33 cellular contexts compared by ENCODE assay signal in the genomic region with DNA sequence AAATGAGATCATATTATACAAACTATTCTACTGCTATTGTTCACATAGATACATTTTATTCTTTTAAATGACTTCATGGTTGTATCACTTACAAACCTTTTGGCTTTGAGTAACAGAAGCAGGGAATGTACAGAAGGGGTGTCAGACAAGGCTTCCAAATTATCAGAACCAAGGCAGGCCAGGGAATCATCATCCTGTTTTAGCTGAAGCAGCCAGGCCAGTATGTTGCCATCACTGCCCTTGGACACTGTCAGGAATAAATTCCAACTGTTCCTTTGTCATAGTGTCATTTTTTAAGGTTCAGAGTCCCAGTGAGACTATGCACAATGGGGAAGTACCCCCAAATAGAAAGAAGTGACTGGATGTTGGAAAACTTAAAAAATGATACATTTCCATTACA. TPM values are rescaled to one million over a fixed set of nuclear protein-coding genes. Genes with fewer than 3 reads are reported as not detected.
DNase-seq lines count a peak whose midpoint lies in the region; ATAC-seq, FAIRE-seq and TF ChIP-seq lines count a peak whose summit lies in the region.
"Had no signal": no experiment of that assay in that cellular context is flagged by ENCODE, and none has a peak within 500 bp of the region (broad histone marks: within the 10 kb centered on the region; RNA-seq: fewer than 3 reads in every experiment).

No MANE protein-coding gene starts in this region.

- H3K27me3 ChIP-seq in IMR-90 (ENCODE audit: control insufficient read depth, insufficient read depth, low read length) (no peaks in the 10 kb centered on the region), upper lobe of right lung (no peaks in the 10 kb centered on the region)
- H3K27me3 ChIP-seq: BE2C; BLaER1; BLaER1 treated with 17β-estradiol and CSF1 and Interleukin-3, amounts not matched to agents 10 nM and 100 nM had no signal

- no peak for TF ChIP-seq CTCF in IMR-90 (conservative IDR thresholded peaks at IDR 0.05; ENCODE audit: low read depth, low read length)
- no peak for TF ChIP-seq CTCF in upper lobe of right lung (IDR thresholded peaks at IDR 0.05)

- 0 out of 2 replicates have a peak overlapping the region, but pooled peaks have one; percentile 14 for H3K14ac ChIP-seq in IMR-90 (replicated peaks; ENCODE audit: low read depth, low read length)

- no peak overlapping the region for H3K4me2 ChIP-seq in IMR-90 (ENCODE audit: low read depth, low read length)
- H3K4me2 ChIP-seq: A549; BLaER1; BLaER1 treated with 17β-estradiol and CSF1 and Interleukin-3, amounts not matched to agents 10 nM and 100 nM had no signal

- no peak for TF ChIP-seq POLR2A in IMR-90 (IDR thresholded peaks at IDR 0.05; ENCODE audit: low read depth, low read length)

- H2BK15ac ChIP-seq in IMR-90 (ENCODE audit: low read depth, low read length), result no peak overlapping the region

- no peak overlapping the region for H3K9ac ChIP-seq in IMR-90 (ENCODE audit: low read depth, low read length)
- H3K9ac ChIP-seq: BLaER1; BLaER1 treated with 17β-estradiol and CSF1 and Interleukin-3, amounts not matched to agents 10 nM and 100 nM had no signal

- no peak overlapping the region for H3K27ac ChIP-seq in IMR-90 (ENCODE audit: insufficient read depth, low read length)
- no peak overlapping the region for H3K27ac ChIP-seq in upper lobe of right lung
- H3K27ac ChIP-seq: 22Rv1; A549; BLaER1; BLaER1 treated with 17β-estradiol and CSF1 and Interleukin-3, amounts not matched to agents 10 nM and 100 nM; C4-2B had no signal

- H3K4me3 ChIP-seq in IMR-90 (ENCODE audit: insufficient read depth, low read depth, low read length) (no peak overlapping the region), upper lobe of right lung (no peak overlapping the region)
- H3K4me3 ChIP-seq: A549; BLaER1; BLaER1 treated with 17β-estradiol and CSF1 and Interleukin-3, amounts not matched to agents 10 nM and 100 nM had no signal

- no peak overlapping the region for H2BK20ac ChIP-seq in IMR-90 (ENCODE audit: low read depth, low read length)

- in situ Hi-C loops in IMR-90 (cut with MboI; ENCODE audit: low sequenced_read_pairs), result no loop called here

- no peak overlapping the region for H2AK9ac ChIP-seq in IMR-90 (replicated peaks; ENCODE audit: low read depth, low read length, poor library complexity)

- DNase-seq in left cardiac atrium (no peak), cardiac septum (ENCODE audit: low spot score) (no peak), HTR-8/SVneo (ENCODE audit: insufficient read length, low spot score) (no peak), IMR-90 (no peak), upper lobe of right lung (no peak), HEK293T (ENCODE audit: extremely low spot score) (no peak)
- DNase-seq: 8988T; ACHN; AML-193; BE2C; C1 segment of cervical spinal cord; Caco-2; Calu3; CD4-positive, alpha-beta memory T cell; CD4-positive, alpha-beta T cell; CD4-positive, CD25-positive, alpha-beta regulatory T cell; CD8-positive, alpha-beta memory T cell; CD8-positive, alpha-beta T cell; COR-L47; DMS 273 treated with DMSO at 0.1 percent for 48 hours; DMS153; DMS53; DMS79; DMS79 treated with DMSO at 0.1 percent for 48 hours; DND-41; EL had no signal

- ATAC-seq in left cardiac atrium (peak; percentile 34 to 39), IMR-90 (ENCODE audit: low read depth) (no peak), upper lobe of right lung (no peak)
- ATAC-seq: A549; CD8-positive, alpha-beta T cell had no signal

- H2BK5ac ChIP-seq in IMR-90 (ENCODE audit: low read depth, low read length, poor library complexity, severe bottlenecking), result no peak overlapping the region

- H2AK5ac ChIP-seq in IMR-90 (ENCODE audit: low read depth, low read length), result peak overlapping the region; percentile 33; the same call in 1 of the 2 replicates

- H3K4me1 ChIP-seq in IMR-90 (ENCODE audit: control insufficient read depth, insufficient read depth, low read length), result peaks cover 4% of the 10 kb centered on the region; the same call in 1 of the 2 replicates
- no peaks in the 10 kb centered on the region for H3K4me1 ChIP-seq in upper lobe of right lung
- H3K4me1 ChIP-seq: BE2C; BLaER1; BLaER1 treated with 17β-estradiol and CSF1 and Interleukin-3, amounts not matched to agents 10 nM and 100 nM had no signal

- no peak overlapping the region for H2BK120ac ChIP-seq in IMR-90 (ENCODE audit: low read depth, low read length)

- no peak for TF ChIP-seq RAD21 in IMR-90 (IDR thresholded peaks at IDR 0.05; ENCODE audit: low read length)

- no peak overlapping the region for H3K56ac ChIP-seq in IMR-90 (ENCODE audit: extremely low read depth, insufficient read depth, low read length)

- no peak overlapping the region for H3K18ac ChIP-seq in IMR-90 (ENCODE audit: low read depth, low read length)

- POLR2A ChIA-PET in IMR-90 (lab: Charles Lee; ENCODE audit: unreplicated experiment) (no interaction called here), HEK293T (lab: Yijun Ruan, JAX) (no interaction called here)

- BruUV-seq in IMR-90 (replicated peaks; lab: Mats Ljungman, UMichigan), result no TSS peak

- intact Hi-C loops in left cardiac atrium (cut with DNase I) (no loop called here), cardiac septum (cut with DNase I) (no loop called here), IMR-90 (cut with micrococcal nuclease) (no loop called here), upper lobe of right lung (cut with DNase I) (no loop called here)

- FAIRE-seq in HTR-8/SVneo (lab: Jason Lieb, UNC), result peak; percentile 86
- FAIRE-seq: A204.1, A549, D721Med had no signal

- H4K91ac ChIP-seq in IMR-90 (ENCODE audit: insufficient read depth, low read depth, low read length), result no peak overlapping the region

- CTCF ChIA-PET in IMR-90 (lab: Yijun Ruan, JAX) (interaction anchor here (1.0 kb wide), 1 partner anchor 38 kb away, joined by 3 read pairs; a partner anchor contains a TSS), HEK293T (lab: Yijun Ruan, JAX) (no interaction called here)

- no peaks in the 10 kb centered on the region for H3K9me1 ChIP-seq in IMR-90 (ENCODE audit: insufficient read depth, low read length)

- H3K4ac ChIP-seq in IMR-90 (ENCODE audit: low read depth, low read length), result no peak overlapping the region

- peaks cover 2 to 10% of the 10 kb centered on the region in 2 experiments; a peak in 2 of 4 replicates for H3K79me1 ChIP-seq in IMR-90 (ENCODE audit: low read depth in 1 of 2, low read length in 2 of 2)

- no peak overlapping the region for H4K8ac ChIP-seq in IMR-90 (ENCODE audit: low read depth in 2 of 2, low read length in 2 of 2)

- dilution Hi-C loops in IMR-90 (cut with HindIII; ENCODE audit: low sequenced_read_pairs, unreplicated experiment), result no loop called here

- no peak overlapping the region for H3K23ac ChIP-seq in IMR-90 (ENCODE audit: low read depth, low read length)

- H3K9me3 ChIP-seq in IMR-90 (ENCODE audit: control insufficient read depth, insufficient read depth, low read length) (no peaks in the 10 kb centered on the region), upper lobe of right lung (no peaks in the 10 kb centered on the region)
- H3K9me3 ChIP-seq: A549; BE2C; BLaER1; BLaER1 treated with 17β-estradiol and CSF1 and Interleukin-3, amounts not matched to agents 10 nM and 100 nM; Caco-2 had no signal

- H4K5ac ChIP-seq in IMR-90 (ENCODE audit: low read depth, low read length), result no peak overlapping the region

- H3K36me3 ChIP-seq in IMR-90 (ENCODE audit: control insufficient read depth, insufficient read depth, low read length) (no peaks in the 10 kb centered on the region), upper lobe of right lung (no peaks in the 10 kb centered on the region)
- H3K36me3 ChIP-seq: BE2C; BLaER1; BLaER1 treated with 17β-estradiol and CSF1 and Interleukin-3, amounts not matched to agents 10 nM and 100 nM had no signal

- H4K20me1 ChIP-seq in IMR-90 (ENCODE audit: insufficient read depth, low read length), result no peaks in the 10 kb centered on the region
- H4K20me1 ChIP-seq: BLaER1; BLaER1 treated with 17β-estradiol and CSF1 and Interleukin-3, amounts not matched to agents 10 nM and 100 nM had no signal

- no peak overlapping the region for H2AFZ ChIP-seq in IMR-90 (replicated peaks; ENCODE audit: low read length, poor library complexity)

TF ChIP-seq in IMR-90, 13 proteins besides CTCF, POLR2A, EP300 and RAD21 (continues in another document):
- TF ChIP-seq, protein P1, sequence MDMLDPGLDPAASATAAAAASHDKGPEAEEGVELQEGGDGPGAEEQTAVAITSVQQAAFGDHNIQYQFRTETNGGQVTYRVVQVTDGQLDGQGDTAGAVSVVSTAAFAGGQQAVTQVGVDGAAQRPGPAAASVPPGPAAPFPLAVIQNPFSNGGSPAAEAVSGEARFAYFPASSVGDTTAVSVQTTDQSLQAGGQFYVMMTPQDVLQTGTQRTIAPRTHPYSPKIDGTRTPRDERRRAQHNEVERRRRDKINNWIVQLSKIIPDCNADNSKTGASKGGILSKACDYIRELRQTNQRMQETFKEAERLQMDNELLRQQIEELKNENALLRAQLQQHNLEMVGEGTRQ (IDR thresholded peaks at IDR 0.05; ENCODE audit: low read depth, low read length), result no peak
- TF ChIP-seq FOS (IDR thresholded peaks at IDR 0.05; ENCODE audit: low read depth, low read length), result no peak
- TF ChIP-seq MAFK (IDR thresholded peaks at IDR 0.05; ENCODE audit: low read depth, low read length), result no peak
- TF ChIP-seq NFE2L2 (IDR thresholded peaks at IDR 0.05; ENCODE audit: low read depth, low read length), result no peak

TF ChIP-seq in HEK293T, 16 proteins besides CTCF, POLR2A, EP300 and RAD21 (continues in another document):
- no peak for TF ChIP-seq HDGF (IDR thresholded peaks at IDR 0.05; ENCODE audit: borderline replicate concordance)
- no peak for TF ChIP-seq ZNF384 (IDR thresholded peaks at IDR 0.05)
- TF ChIP-seq ARNT (IDR thresholded peaks at IDR 0.05), result no peak
- no peak for TF ChIP-seq FOXA1 (IDR thresholded peaks at IDR 0.05)
- TF ChIP-seq L3MBTL2 (conservative IDR thresholded peaks at IDR 0.05), result no peak

RNA-seq across cellular contexts. Expression of a gene that starts 23.1 kb away (rescaled TPM):
- total RNA-seq in left cardiac atrium, result 100 to 1,000 TPM; 159 to 182 TPM
- 274 TPM for total RNA-seq in cardiac septum
- total RNA-seq in IMR-90 (2012; rRNA removed), result 69.4 and 78.3 TPM in 2 replicates
- polyA plus RNA-seq in IMR-90 (2012; rRNA removed), result 89.6 and 91.2 TPM in 2 replicates
- 107 and 152 TPM in 2 replicates for polyA plus RNA-seq in IMR-90 (2012; cell fraction: cytosol; rRNA removed)
- polyA plus RNA-seq in IMR-90 (2012; cell fraction: nucleus; rRNA removed; ENCODE audit: low replicate concordance), result 30.7 and 43.9 TPM in 2 replicates
- 88.8 TPM for total RNA-seq in upper lobe of right lung

RNA-seq across cellular contexts. Expression of a gene that starts 37.4 kb away (rescaled TPM):
- total RNA-seq in left cardiac atrium (10 to 100 TPM; 83.9 to 92.8 TPM), cardiac septum (94.3 TPM), IMR-90 (2012; rRNA removed) (88.3 and 101 TPM in 2 replicates), upper lobe of right lung (143 TPM)
- polyA plus RNA-seq in IMR-90 (2012; rRNA removed), result 132 TPM in 2 replicates
- polyA plus RNA-seq in IMR-90 (2012; cell fraction: cytosol; rRNA removed), result 80.8 and 87.4 TPM in 2 replicates
- polyA plus RNA-seq in IMR-90 (2012; cell fraction: nucleus; rRNA removed; ENCODE audit: low replicate concordance), result 53.6 and 92.5 TPM in 2 replicates

Comparison
In these comparisons a context has a peak if more than half of its experiments do, and no peak if none do; other contexts are left out.
1. ATAC-seq: peak in left cardiac atrium (2 of 2); none in IMR-90 (single experiment) and upper lobe of right lung (single experiment).